Comparison of ENCODE assay signal across 1 cellular context in the genomic region with DNA sequence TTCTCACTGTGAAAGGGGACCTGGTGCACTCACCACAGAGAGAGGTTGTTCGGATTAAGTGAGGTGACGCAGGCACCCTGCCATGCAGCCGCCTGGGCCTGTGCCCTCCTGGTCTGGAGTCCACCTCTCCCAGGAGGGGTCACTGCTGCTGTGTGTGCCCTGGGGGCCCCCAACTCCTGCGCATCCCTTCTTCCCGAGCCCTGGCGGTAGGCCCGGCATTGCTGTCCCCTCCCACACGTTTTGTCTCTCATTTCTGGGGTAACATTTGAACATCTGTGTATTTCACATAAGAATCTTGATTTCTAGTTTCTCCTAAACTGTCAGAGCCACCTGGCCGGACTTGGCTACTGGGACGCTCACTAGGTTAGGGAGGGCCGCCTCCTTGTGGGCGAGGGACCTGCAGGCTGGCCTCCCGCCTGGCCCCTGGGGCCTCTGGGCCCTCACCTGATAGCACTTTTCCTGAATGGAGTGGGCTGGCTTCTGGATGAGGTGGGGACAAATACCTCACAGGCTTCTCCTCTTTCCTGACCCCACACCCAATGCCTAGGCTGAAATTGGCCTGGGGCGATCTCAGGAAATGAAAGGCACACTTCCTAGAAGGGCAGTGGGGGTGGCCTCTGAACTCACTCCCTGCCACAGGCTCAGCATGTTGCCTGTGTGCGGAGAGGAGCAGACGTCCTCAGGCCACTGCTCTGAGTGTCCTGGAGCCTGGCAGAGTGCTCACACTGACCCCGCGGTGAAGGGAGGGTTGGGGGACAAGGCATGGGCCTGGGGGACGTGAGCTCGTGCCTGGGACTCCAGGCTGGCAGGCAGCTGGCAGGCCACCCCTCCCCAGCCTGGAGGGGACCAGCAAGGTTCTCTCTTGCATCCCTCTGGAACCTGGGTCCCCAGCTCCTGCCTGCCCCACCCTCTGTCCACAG.
TF ChIP-seq lines count a peak whose summit lies in the region.

No MANE protein-coding gene starts in this region.

TF ChIP-seq in GM23338, 12 proteins besides CTCF, POLR2A, EP300 and RAD21 (continued from another document):
- TF ChIP-seq ZNF462 (CRISPR knock-in tag; IDR thresholded peaks at IDR 0.05) (no peak), STAT1 (IDR thresholded peaks at IDR 0.05; ENCODE audit: unreplicated experiment) (no peak), EZH2phosphoT487 (IDR thresholded peaks at IDR 0.05; ENCODE audit: unreplicated experiment) (no peak), JUNB (IDR thresholded peaks at IDR 0.05; ENCODE audit: unreplicated experiment) (no peak), EZH2 (IDR thresholded peaks at IDR 0.05; ENCODE audit: low read depth, unreplicated experiment) (no peak), ETS1 (IDR thresholded peaks at IDR 0.05) (no peak), NANOG (IDR thresholded peaks at IDR 0.05; ENCODE audit: borderline replicate concordance) (no peak), POLR2AphosphoS5 (IDR thresholded peaks at IDR 0.05; ENCODE audit: low read depth) (no peak), ZNF331 (CRISPR knock-in tag; IDR thresholded peaks at IDR 0.05; ENCODE audit: low read depth) (no peak), CREB1 (CRISPR knock-in tag; IDR thresholded peaks at IDR 0.05; ENCODE audit: low read depth) (no peak)
- TF ChIP-seq, protein P1, sequence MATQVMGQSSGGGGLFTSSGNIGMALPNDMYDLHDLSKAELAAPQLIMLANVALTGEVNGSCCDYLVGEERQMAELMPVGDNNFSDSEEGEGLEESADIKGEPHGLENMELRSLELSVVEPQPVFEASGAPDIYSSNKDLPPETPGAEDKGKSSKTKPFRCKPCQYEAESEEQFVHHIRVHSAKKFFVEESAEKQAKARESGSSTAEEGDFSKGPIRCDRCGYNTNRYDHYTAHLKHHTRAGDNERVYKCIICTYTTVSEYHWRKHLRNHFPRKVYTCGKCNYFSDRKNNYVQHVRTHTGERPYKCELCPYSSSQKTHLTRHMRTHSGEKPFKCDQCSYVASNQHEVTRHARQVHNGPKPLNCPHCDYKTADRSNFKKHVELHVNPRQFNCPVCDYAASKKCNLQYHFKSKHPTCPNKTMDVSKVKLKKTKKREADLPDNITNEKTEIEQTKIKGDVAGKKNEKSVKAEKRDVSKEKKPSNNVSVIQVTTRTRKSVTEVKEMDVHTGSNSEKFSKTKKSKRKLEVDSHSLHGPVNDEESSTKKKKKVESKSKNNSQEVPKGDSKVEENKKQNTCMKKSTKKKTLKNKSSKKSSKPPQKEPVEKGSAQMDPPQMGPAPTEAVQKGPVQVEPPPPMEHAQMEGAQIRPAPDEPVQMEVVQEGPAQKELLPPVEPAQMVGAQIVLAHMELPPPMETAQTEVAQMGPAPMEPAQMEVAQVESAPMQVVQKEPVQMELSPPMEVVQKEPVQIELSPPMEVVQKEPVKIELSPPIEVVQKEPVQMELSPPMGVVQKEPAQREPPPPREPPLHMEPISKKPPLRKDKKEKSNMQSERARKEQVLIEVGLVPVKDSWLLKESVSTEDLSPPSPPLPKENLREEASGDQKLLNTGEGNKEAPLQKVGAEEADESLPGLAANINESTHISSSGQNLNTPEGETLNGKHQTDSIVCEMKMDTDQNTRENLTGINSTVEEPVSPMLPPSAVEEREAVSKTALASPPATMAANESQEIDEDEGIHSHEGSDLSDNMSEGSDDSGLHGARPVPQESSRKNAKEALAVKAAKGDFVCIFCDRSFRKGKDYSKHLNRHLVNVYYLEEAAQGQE (IDR thresholded peaks at IDR 0.05; ENCODE audit: unreplicated experiment) = no peak
